8 cellular contexts compared by ENCODE assay signal in genomic region chr11:57761301-57762234, GRCh38. TPM values are rescaled to one million over a fixed set of nuclear protein-coding genes. Genes with fewer than 3 reads are reported as not detected.
A peak's percentile ranks its signal among the peaks of the same experiment; 100 is the strongest.
DNase-seq lines count a peak whose midpoint lies in the region; ATAC-seq and TF ChIP-seq lines count a peak whose summit lies in the region.

CTNND1 (plus strand) TSS chr11:57761802; CDS start chr11:57791479, 29,677 bp downstream.

- peaks cover 48% of the 10 kb centered on the region for H3K79me2 ChIP-seq in DOHH2 (ENCODE audit: control insufficient read depth, low read length)

- H3K27me3 ChIP-seq in DOHH2 (ENCODE audit: control insufficient read depth, low read length) (no peaks in the 10 kb centered on the region), RWPE2 (ENCODE audit: insufficient read depth, poor library complexity, severe bottlenecking) (no peaks in the 10 kb centered on the region)

- peak; percentile 95 for DNase-seq in HS-27A (ENCODE audit: low read depth)
- DNase-seq in RWPE2 (ENCODE audit: low spot score), result peak; percentile 86
- peak; percentile 97 to 98 for DNase-seq in dermis microvascular lymphatic vessel endothelial cell (ENCODE audit: low read depth in 2 of 2)
- DNase-seq in left kidney (ENCODE audit: low read depth, low spot score), result peak; percentile 99
- DNase-seq in stimulated activated naive B cell treated with anti-CD40 and anti-IgM and Interleukin-4, amounts not matched to agents 10 μg/mL and 1 μg/mL and 100 μg/mL, for 72 hours, result peak; percentile 39
- no peak for DNase-seq in stimulated activated CD4-positive, alpha-beta T cell treated with anti-CD3 and anti-CD28 coated beads, Interleukin-1b, Interleukin-23, amount 100 ng/mL, for 48 hours

- H4K20me1 ChIP-seq in DOHH2 (ENCODE audit: control insufficient read depth, insufficient read depth, low read depth, low read length), result no peaks in the 10 kb centered on the region; the same call in 1 of the 2 replicates

- H3K9me3 Mint-ChIP-seq in stimulated activated naive B cell treated with anti-CD40 and anti-IgM and Interleukin-4, amounts not matched to agents 10 μg/mL and 1 μg/mL and 100 μg/mL, for 72 hours, result no peaks in the 10 kb centered on the region

- H3K4me2 ChIP-seq in DOHH2 (ENCODE audit: low read length), result peak within 1 kb of the TSS; percentile 74

- H3K36me3 ChIP-seq in DOHH2 (ENCODE audit: control insufficient read depth, low read length) (no peaks in the 10 kb centered on the region), RWPE2 (ENCODE audit: low read depth) (0 out of 2 replicates have a peak, but pooled peaks cover 3% of the 10 kb centered on the region)

- H3K4me3 ChIP-seq in DOHH2 (ENCODE audit: low read length), result peak within 1 kb of the TSS; percentile 93
- H3K4me3 ChIP-seq in RWPE2 (ENCODE audit: severe bottlenecking), result peak within 1 kb of the TSS; percentile 55

- no peaks in the 10 kb centered on the region for H3K9me2 ChIP-seq in DOHH2 (replicated peaks; ENCODE audit: control insufficient read depth, low read length)

- peaks cover 29 to 49% of the 10 kb centered on the region in 2 donors for H3K4me1 Mint-ChIP-seq in stimulated activated naive B cell treated with anti-CD40 and anti-IgM and Interleukin-4, amounts not matched to agents 10 μg/mL and 1 μg/mL and 100 μg/mL, for 72 hours

- peak within 1 kb of the TSS; percentile 91 to 95 for H3K4me3 Mint-ChIP-seq in stimulated activated naive B cell treated with anti-CD40 and anti-IgM and Interleukin-4, amounts not matched to agents 10 μg/mL and 1 μg/mL and 100 μg/mL, for 72 hours

- H3K27ac Mint-ChIP-seq in stimulated activated naive B cell treated with anti-CD40 and anti-IgM and Interleukin-4, amounts not matched to agents 10 μg/mL and 1 μg/mL and 100 μg/mL, for 72 hours, result peak within 1 kb of the TSS; percentile 95

- peak; percentile 96 for ATAC-seq in GM21360 (IDR thresholded peaks at IDR 0.05; ENCODE audit: unreplicated experiment)
- peak; percentile 95 for ATAC-seq in RWPE2 (ENCODE audit: low read depth)
- peak; percentile 96 for ATAC-seq in stimulated activated naive B cell treated with anti-CD40 and anti-IgM and Interleukin-4, amounts not matched to agents 10 μg/mL and 1 μg/mL and 100 μg/mL, for 72 hours (replicated peaks)

- TF ChIP-seq CTCF in DOHH2 (IDR thresholded peaks at IDR 0.05; ENCODE audit: low read depth, low read length, poor library complexity, severe bottlenecking) (no peak), RWPE2 (IDR thresholded peaks at IDR 0.05; ENCODE audit: poor library complexity, severe bottlenecking) (no peak)

- no peaks in the 10 kb centered on the region for H3K27me3 Mint-ChIP-seq in stimulated activated naive B cell treated with anti-CD40 and anti-IgM and Interleukin-4, amounts not matched to agents 10 μg/mL and 1 μg/mL and 100 μg/mL, for 72 hours

- H3K4me1 ChIP-seq in DOHH2 (ENCODE audit: control insufficient read depth, low read length) (peaks cover 19% of the 10 kb centered on the region), RWPE2 (ENCODE audit: insufficient read depth, poor library complexity, severe bottlenecking) (peaks cover 17% of the 10 kb centered on the region)

- H3F3A ChIP-seq in DOHH2 (ENCODE audit: control insufficient read depth, insufficient read depth), result peaks cover 2% of the 10 kb centered on the region; the same call in 1 of the 2 replicates

- H3K27ac ChIP-seq in DOHH2 (ENCODE audit: low read depth, low read length), result no peak within 1 kb of the TSS
- peak within 1 kb of the TSS; percentile 86 for H3K27ac ChIP-seq in RWPE2 (ENCODE audit: poor library complexity, severe bottlenecking)

- H3K9me3 ChIP-seq in DOHH2 (ENCODE audit: control insufficient read depth, insufficient read depth, low read length) (no peaks in the 10 kb centered on the region), RWPE2 (ENCODE audit: severe bottlenecking) (no peaks in the 10 kb centered on the region)

- H3K36me3 Mint-ChIP-seq in stimulated activated naive B cell treated with anti-CD40 and anti-IgM and Interleukin-4, amounts not matched to agents 10 μg/mL and 1 μg/mL and 100 μg/mL, for 72 hours, result peaks cover 14 to 30% of the 10 kb centered on the region in 2 donors

RNA-seq across cellular contexts. Expression of gene CTNND1, which starts in this region (rescaled TPM):
- total RNA-seq in dermis microvascular lymphatic vessel endothelial cell, result 206 and 251 TPM in 2 replicates
